12 cellular contexts compared by ENCODE assay signal in genomic region chr7:135716677-135717238, GRCh38. TPM values are rescaled to one million over a fixed set of nuclear protein-coding genes. Genes with fewer than 3 reads are reported as not detected.
DNase-seq lines count a peak whose midpoint lies in the region; TF ChIP-seq lines count a peak whose summit lies in the region.
"Had no signal": no experiment of that assay in that cellular context is flagged by ENCODE, and none has a peak within 500 bp of the region (broad histone marks: within the 10 kb centered on the region; RNA-seq: fewer than 3 reads in every experiment).

No MANE protein-coding gene starts in this region.

- peak overlapping the region; percentile 59 for H3K27ac Mint-ChIP-seq in HFFc6
- H3K27ac Mint-ChIP-seq: stimulated activated naive CD8-positive, alpha-beta T cell treated with anti-CD3 and anti-CD28 coated beads, Interleukin-15, amount 100 ng/mL, for 72 hours had no signal

- H3K4me3 ChIP-seq in choroid plexus epithelial cell (ENCODE audit: low read depth, low read length) = no peak overlapping the region
- H3K4me3 ChIP-seq: skin epidermis had no signal

- DNase-seq in HFFc6 (peak; percentile 71), NCI-H69 (lab: John Stamatoyannopoulos, UW) (peak; percentile 99), choroid plexus epithelial cell (ENCODE audit: low read depth) (peak; percentile 84), smooth muscle cell of the brain vasculature (ENCODE audit: low read depth, low spot score) (peak; percentile 43), T-helper 2 cell (no peak), 8988T (no peak)
- no peak for DNase-seq in activated T-cell treated with anti-CD3 and anti-CD28 coated beads, Interleukin-2, amount 50 U/mL, for 1 hour
- DNase-seq: cortex of kidney; islet precursor cell; SIG-M5; stimulated activated naive CD8-positive, alpha-beta T cell treated with anti-CD3 and anti-CD28 coated beads, Interleukin-15, amount 100 ng/mL, for 72 hours had no signal

- TF ChIP-seq CTCF in HFFc6 (IDR thresholded peaks at IDR 0.05) (no peak), choroid plexus epithelial cell (conservative IDR thresholded peaks at IDR 0.05; ENCODE audit: low read depth, low read length) (no peak)

- H3K4me1 Mint-ChIP-seq in HFFc6 (ENCODE audit: low read depth) = peaks cover 25% of the 10 kb centered on the region
- H3K4me1 Mint-ChIP-seq: stimulated activated naive CD8-positive, alpha-beta T cell treated with anti-CD3 and anti-CD28 coated beads, Interleukin-15, amount 100 ng/mL, for 72 hours had no signal

- H3K4me3 Mint-ChIP-seq in HFFc6 = peak overlapping the region; percentile 16; the same call in 1 of the 2 replicates
- H3K4me3 Mint-ChIP-seq: stimulated activated naive CD8-positive, alpha-beta T cell treated with anti-CD3 and anti-CD28 coated beads, Interleukin-15, amount 100 ng/mL, for 72 hours had no signal

- peaks cover 2% of the 10 kb centered on the region for H3K27me3 Mint-ChIP-seq in HFFc6 (ENCODE audit: insufficient read depth)

- no peaks in the 10 kb centered on the region for H3K9me3 Mint-ChIP-seq in HFFc6
- H3K9me3 Mint-ChIP-seq: stimulated activated naive CD8-positive, alpha-beta T cell treated with anti-CD3 and anti-CD28 coated beads, Interleukin-15, amount 100 ng/mL, for 72 hours had no signal

- H3K36me3 Mint-ChIP-seq in HFFc6 (ENCODE audit: low read depth) = peaks cover 7% of the 10 kb centered on the region; the same call in 1 of the 2 replicates

RNA-seq across cellular contexts. Expression of gene SLC13A4, which starts 11.2 kb away (rescaled TPM):
- 1 to 10 TPM in 1 of 6 experiments, under 1 TPM in 4, not detected in 1; 0.24 to 1.2 (median 0.68) TPM for total RNA-seq in HFFc6 (2021; fragmentation: NEBNext Ultra II Directional; extraction: Animal tissue kit (Norgen Biotek cat#: 25700))

RNA-seq across cellular contexts. Expression of gene FAM180A, which starts 31.9 kb away (rescaled TPM):
- total RNA-seq in HFFc6 (2021; fragmentation: NEBNext Ultra II Directional; extraction: Animal tissue kit (Norgen Biotek cat#: 25700)) = 10 to 100 TPM in 5 of 6 experiments, 1 to 10 TPM in 1; 5.6 to 61.9 (median 53.3) TPM

RNA-seq across cellular contexts. Expression of gene STMP1, which starts 54.4 kb away (rescaled TPM):
- total RNA-seq in HFFc6 (2021; fragmentation: NEBNext Ultra II Directional; extraction: Animal tissue kit (Norgen Biotek cat#: 25700)) = 10 to 100 TPM; 40.0 to 58.1 (median 51.7) TPM

Comparison
In these comparisons a context has a peak if more than half of its experiments do, and no peak if none do; other contexts are left out.
1. DNase-seq: peak in HFFc6 (single experiment), NCI-H69 (single experiment), choroid plexus epithelial cell (single experiment) and smooth muscle cell of the brain vasculature (single experiment); none in activated T-cell treated with anti-CD3 and anti-CD28 coated beads, Interleukin-2, amount 50 U/mL, for 1 hour (single experiment), T-helper 2 cell (0 of 5) and 8988T (single experiment).